In the genomic region with DNA sequence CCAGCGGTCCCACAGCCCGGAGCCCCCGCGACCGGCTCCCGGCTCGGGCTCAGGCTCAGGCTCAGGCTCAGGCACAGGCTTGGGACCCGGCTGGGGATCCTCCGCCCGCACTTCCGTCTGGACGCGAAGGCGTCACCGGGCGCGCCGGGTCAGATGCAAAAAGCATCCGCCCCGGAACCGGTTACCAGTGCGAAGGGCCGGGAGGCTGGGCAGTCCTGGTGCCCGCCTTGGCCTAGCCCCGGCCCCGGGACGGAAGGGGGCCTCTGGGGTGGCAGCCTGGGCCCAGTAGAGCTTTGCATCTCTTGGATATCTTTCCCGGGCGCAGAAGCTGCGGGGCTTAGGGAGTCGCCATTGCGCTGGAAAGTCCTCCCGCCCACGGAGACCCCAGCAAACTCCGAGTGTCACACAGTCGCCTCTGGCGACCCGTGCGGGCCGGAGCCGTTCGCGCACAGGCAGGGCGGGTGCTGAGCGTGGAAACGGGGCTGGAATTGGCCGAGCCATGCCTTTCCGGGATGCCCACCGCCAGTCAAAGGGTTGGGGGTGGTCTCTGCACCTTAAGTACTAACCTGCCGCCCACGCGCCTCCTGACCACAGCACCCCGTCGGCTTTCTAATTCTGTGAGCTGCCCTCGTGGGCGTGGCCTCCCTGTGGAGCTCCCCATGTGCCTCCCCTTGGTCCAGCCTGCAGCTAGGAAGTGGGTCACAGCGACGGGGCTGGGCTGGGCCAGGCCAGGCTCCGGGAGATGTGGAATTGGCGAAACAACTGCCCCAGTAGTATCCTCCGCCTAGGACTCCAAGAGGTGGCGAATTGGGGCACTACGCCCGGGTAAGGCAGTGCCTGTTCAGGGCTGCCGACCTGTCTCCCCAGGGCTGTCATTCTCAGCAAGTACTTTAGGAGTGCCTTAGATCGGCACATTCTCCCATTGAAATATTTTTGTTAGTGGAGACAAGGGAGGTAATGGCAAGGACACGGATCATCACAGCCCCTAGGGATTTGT, we compare ENCODE assay signal across 1 cellular context.
TF ChIP-seq lines count a peak whose summit lies in the region.

A gene (minus strand): TSS at position 119 of the 997 bp plus-strand sequence. CDS start 129 bp downstream, outside the sequence.

TF ChIP-seq in HepG2, 621 proteins besides CTCF, POLR2A, EP300 and RAD21 (continued from another document):
- TF ChIP-seq, protein P1, sequence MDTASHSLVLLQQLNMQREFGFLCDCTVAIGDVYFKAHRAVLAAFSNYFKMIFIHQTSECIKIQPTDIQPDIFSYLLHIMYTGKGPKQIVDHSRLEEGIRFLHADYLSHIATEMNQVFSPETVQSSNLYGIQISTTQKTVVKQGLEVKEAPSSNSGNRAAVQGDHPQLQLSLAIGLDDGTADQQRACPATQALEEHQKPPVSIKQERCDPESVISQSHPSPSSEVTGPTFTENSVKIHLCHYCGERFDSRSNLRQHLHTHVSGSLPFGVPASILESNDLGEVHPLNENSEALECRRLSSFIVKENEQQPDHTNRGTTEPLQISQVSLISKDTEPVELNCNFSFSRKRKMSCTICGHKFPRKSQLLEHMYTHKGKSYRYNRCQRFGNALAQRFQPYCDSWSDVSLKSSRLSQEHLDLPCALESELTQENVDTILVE (CRISPR knock-in tag; IDR thresholded peaks at IDR 0.05), result peak; percentile 78
- TF ChIP-seq, protein P2, sequence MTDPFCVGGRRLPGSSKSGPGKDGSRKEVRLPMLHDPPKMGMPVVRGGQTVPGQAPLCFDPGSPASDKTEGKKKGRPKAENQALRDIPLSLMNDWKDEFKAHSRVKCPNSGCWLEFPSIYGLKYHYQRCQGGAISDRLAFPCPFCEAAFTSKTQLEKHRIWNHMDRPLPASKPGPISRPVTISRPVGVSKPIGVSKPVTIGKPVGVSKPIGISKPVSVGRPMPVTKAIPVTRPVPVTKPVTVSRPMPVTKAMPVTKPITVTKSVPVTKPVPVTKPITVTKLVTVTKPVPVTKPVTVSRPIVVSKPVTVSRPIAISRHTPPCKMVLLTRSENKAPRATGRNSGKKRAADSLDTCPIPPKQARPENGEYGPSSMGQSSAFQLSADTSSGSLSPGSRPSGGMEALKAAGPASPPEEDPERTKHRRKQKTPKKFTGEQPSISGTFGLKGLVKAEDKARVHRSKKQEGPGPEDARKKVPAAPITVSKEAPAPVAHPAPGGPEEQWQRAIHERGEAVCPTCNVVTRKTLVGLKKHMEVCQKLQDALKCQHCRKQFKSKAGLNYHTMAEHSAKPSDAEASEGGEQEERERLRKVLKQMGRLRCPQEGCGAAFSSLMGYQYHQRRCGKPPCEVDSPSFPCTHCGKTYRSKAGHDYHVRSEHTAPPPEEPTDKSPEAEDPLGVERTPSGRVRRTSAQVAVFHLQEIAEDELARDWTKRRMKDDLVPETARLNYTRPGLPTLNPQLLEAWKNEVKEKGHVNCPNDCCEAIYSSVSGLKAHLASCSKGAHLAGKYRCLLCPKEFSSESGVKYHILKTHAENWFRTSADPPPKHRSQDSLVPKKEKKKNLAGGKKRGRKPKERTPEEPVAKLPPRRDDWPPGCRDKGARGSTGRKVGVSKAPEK (CRISPR knock-in tag; IDR thresholded peaks at IDR 0.05; ENCODE audit: borderline replicate concordance), result peak; percentile 11; the same call in 1 of the 2 replicates
- TF ChIP-seq ZNF777 (CRISPR knock-in tag; IDR thresholded peaks at IDR 0.05) (peak; percentile 58), ZNF44 (CRISPR knock-in tag; IDR thresholded peaks at IDR 0.05) (peak; percentile 11; the same call in 1 of the 2 replicates), ZNF660 (CRISPR knock-in tag; IDR thresholded peaks at IDR 0.05; ENCODE audit: borderline replicate concordance, low read depth) (no peak), RBFOX2 (IDR thresholded peaks at IDR 0.05; ENCODE audit: low read depth, low read length) (peak; percentile 98), CBX2 (IDR thresholded peaks at IDR 0.05; ENCODE audit: low read depth, low read length) (no peak), CBX2 (CRISPR knock-in tag; IDR thresholded peaks at IDR 0.05; ENCODE audit: low read depth) (no peak), ZNF552 (CRISPR knock-in tag; IDR thresholded peaks at IDR 0.05; ENCODE audit: borderline replicate concordance) (0 out of 2 replicates have a peak, but pooled peaks have one; percentile 55), ZFX (CRISPR knock-in tag; IDR thresholded peaks at IDR 0.05; ENCODE audit: low read depth) (peak; percentile 99), ZNF292 (CRISPR knock-in tag; IDR thresholded peaks at IDR 0.05; ENCODE audit: borderline replicate concordance, low read depth) (peak; percentile 63; the same call in 1 of the 2 replicates), ZNF232 (CRISPR knock-in tag; IDR thresholded peaks at IDR 0.05; ENCODE audit: borderline replicate concordance) (peak; percentile 85), NCOA2 (CRISPR knock-in tag; IDR thresholded peaks at IDR 0.05) (0 out of 2 replicates have a peak, but pooled peaks have one; percentile 28), KMT2B (CRISPR knock-in tag; IDR thresholded peaks at IDR 0.05) (peak; percentile 87), ETV5 (CRISPR knock-in tag; IDR thresholded peaks at IDR 0.05; ENCODE audit: borderline replicate concordance) (peak; percentile 75; the same call in 1 of the 2 replicates), MED8 (CRISPR knock-in tag; IDR thresholded peaks at IDR 0.05; ENCODE audit: insufficient replicate concordance) (peak; percentile 79), ZSCAN25 (CRISPR knock-in tag; IDR thresholded peaks at IDR 0.05) (peak; percentile 35; the same call in 1 of the 2 replicates), RBM39 (IDR thresholded peaks at IDR 0.05; ENCODE audit: low read depth, low read length, poor library complexity, severe bottlenecking) (peak; percentile 78), ISX (CRISPR knock-in tag; conservative IDR thresholded peaks at IDR 0.05) (no peak; the same call in none of the 2 replicates), TBX2 (CRISPR knock-in tag; IDR thresholded peaks at IDR 0.05; ENCODE audit: borderline replicate concordance) (peak; percentile 82; the same call in 1 of the 2 replicates), SKI (IDR thresholded peaks at IDR 0.05; ENCODE audit: partially characterized antibody) (peak; percentile 71), ONECUT2 (CRISPR knock-in tag; IDR thresholded peaks at IDR 0.05) (no peak), NCOA1 (CRISPR knock-in tag; IDR thresholded peaks at IDR 0.05) (0 out of 2 replicates have a peak, but pooled peaks have one; percentile 81), ZNF878 (CRISPR knock-in tag; IDR thresholded peaks at IDR 0.05) (peak; percentile 46; the same call in 1 of the 2 replicates), TEAD2 (CRISPR knock-in tag; IDR thresholded peaks at IDR 0.05) (0 out of 2 replicates have a peak, but pooled peaks have one; percentile 59), HOXA5 (CRISPR knock-in tag; IDR thresholded peaks at IDR 0.05) (peak; percentile 38; the same call in 1 of the 2 replicates), RARG (CRISPR knock-in tag; IDR thresholded peaks at IDR 0.05; ENCODE audit: low read depth) (no peak), ZNF556 (CRISPR knock-in tag; IDR thresholded peaks at IDR 0.05; ENCODE audit: borderline replicate concordance) (0 out of 2 replicates have a peak, but pooled peaks have one; percentile 19), ZSCAN21 (CRISPR knock-in tag; IDR thresholded peaks at IDR 0.05; ENCODE audit: borderline replicate concordance) (no peak; the same call in 1 of the 2 replicates), HMGA1 (CRISPR knock-in tag; conservative IDR thresholded peaks at IDR 0.05) (no peak), MTF1 (CRISPR knock-in tag; IDR thresholded peaks at IDR 0.05) (0 out of 2 replicates have a peak, but pooled peaks have one; percentile 42), XBP1 (CRISPR knock-in tag; IDR thresholded peaks at IDR 0.05) (peak; percentile 84), ZNF720 (CRISPR knock-in tag; IDR thresholded peaks at IDR 0.05) (no peak), MEF2D (CRISPR knock-in tag; IDR thresholded peaks at IDR 0.05) (peak; percentile 43), ARNTL (CRISPR knock-in tag; IDR thresholded peaks at IDR 0.05) (peak; percentile 35; the same call in 1 of the 2 replicates), TCF12 (IDR thresholded peaks at IDR 0.05) (no peak), TCF12 (CRISPR knock-in tag; IDR thresholded peaks at IDR 0.05) (0 out of 2 replicates have a peak, but pooled peaks have one; percentile 11), ZNF674 (CRISPR knock-in tag; IDR thresholded peaks at IDR 0.05; ENCODE audit: low read depth) (no peak), NR2C2 (CRISPR knock-in tag; IDR thresholded peaks at IDR 0.05; ENCODE audit: borderline replicate concordance) (peak; percentile 99), LCORL (IDR thresholded peaks at IDR 0.05) (0 out of 2 replicates have a peak, but pooled peaks have one; percentile 33), LCORL (CRISPR knock-in tag; IDR thresholded peaks at IDR 0.05) (peak; percentile 66), ZNF549 (CRISPR knock-in tag; IDR thresholded peaks at IDR 0.05) (0 out of 2 replicates have a peak, but pooled peaks have one; percentile 26)
- TF ChIP-seq, protein P3, sequence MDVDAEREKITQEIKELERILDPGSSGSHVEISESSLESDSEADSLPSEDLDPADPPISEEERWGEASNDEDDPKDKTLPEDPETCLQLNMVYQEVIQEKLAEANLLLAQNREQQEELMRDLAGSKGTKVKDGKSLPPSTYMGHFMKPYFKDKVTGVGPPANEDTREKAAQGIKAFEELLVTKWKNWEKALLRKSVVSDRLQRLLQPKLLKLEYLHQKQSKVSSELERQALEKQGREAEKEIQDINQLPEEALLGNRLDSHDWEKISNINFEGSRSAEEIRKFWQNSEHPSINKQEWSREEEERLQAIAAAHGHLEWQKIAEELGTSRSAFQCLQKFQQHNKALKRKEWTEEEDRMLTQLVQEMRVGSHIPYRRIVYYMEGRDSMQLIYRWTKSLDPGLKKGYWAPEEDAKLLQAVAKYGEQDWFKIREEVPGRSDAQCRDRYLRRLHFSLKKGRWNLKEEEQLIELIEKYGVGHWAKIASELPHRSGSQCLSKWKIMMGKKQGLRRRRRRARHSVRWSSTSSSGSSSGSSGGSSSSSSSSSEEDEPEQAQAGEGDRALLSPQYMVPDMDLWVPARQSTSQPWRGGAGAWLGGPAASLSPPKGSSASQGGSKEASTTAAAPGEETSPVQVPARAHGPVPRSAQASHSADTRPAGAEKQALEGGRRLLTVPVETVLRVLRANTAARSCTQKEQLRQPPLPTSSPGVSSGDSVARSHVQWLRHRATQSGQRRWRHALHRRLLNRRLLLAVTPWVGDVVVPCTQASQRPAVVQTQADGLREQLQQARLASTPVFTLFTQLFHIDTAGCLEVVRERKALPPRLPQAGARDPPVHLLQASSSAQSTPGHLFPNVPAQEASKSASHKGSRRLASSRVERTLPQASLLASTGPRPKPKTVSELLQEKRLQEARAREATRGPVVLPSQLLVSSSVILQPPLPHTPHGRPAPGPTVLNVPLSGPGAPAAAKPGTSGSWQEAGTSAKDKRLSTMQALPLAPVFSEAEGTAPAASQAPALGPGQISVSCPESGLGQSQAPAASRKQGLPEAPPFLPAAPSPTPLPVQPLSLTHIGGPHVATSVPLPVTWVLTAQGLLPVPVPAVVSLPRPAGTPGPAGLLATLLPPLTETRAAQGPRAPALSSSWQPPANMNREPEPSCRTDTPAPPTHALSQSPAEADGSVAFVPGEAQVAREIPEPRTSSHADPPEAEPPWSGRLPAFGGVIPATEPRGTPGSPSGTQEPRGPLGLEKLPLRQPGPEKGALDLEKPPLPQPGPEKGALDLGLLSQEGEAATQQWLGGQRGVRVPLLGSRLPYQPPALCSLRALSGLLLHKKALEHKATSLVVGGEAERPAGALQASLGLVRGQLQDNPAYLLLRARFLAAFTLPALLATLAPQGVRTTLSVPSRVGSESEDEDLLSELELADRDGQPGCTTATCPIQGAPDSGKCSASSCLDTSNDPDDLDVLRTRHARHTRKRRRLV (CRISPR knock-in tag; IDR thresholded peaks at IDR 0.05), result peak; percentile 39; the same call in 1 of the 2 replicates
- TF ChIP-seq, protein P4, sequence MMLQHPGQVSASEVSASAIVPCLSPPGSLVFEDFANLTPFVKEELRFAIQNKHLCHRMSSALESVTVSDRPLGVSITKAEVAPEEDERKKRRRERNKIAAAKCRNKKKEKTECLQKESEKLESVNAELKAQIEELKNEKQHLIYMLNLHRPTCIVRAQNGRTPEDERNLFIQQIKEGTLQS (CRISPR knock-in tag; IDR thresholded peaks at IDR 0.05), result 0 out of 2 replicates have a peak, but pooled peaks have one; percentile 7
